In the genomic region with DNA sequence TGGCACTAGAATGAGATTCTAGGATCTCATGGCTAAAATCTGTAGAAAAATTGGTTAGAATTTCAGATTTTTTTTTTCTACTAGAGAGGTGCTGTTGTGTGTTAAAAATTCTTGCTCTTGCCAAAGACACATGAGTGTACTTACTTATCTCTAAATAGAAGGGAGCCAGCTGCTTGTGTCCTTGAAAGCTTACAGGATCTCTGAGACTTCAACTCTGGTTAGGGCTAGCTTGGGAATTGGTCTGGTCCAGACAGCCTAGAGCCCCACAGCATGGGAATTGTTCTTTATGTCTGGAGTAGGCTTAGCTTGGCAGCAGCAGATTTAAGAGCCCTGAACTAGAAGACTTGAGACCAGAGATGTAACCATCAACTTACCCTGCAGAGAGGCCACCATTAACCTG, we compare ENCODE assay signal across 12 cellular contexts. TPM values are rescaled to one million over a fixed set of nuclear protein-coding genes. Genes with fewer than 3 reads are reported as not detected.
DNase-seq lines count a peak whose midpoint lies in the region; ATAC-seq and TF ChIP-seq lines count a peak whose summit lies in the region.
"Had no signal": no experiment of that assay in that cellular context is flagged by ENCODE, and none has a peak within 500 bp of the region (broad histone marks: within the 10 kb centered on the region; RNA-seq: fewer than 3 reads in every experiment).

No MANE protein-coding gene starts in this region.

- H3K9me3 Mint-ChIP-seq in CD8-positive, alpha-beta memory T cell: no peaks in the 10 kb centered on the region

- POLR2A ChIA-PET in CD8-positive, alpha-beta memory T cell (lab: Charles Lee): no interaction called here
- POLR2A ChIA-PET in IMR-90 (lab: Charles Lee; ENCODE audit: unreplicated experiment): no interaction called here

- no peak for DNase-seq in CD8-positive, alpha-beta memory T cell
- DNase-seq in IMR-90: peak; percentile 64
- DNase-seq in astrocyte of the hippocampus (ENCODE audit: low read depth, low spot score): peak; percentile 10
- no peak for DNase-seq in left lung
- no peak for DNase-seq in D341Med (ENCODE audit: low spot score)
- no peak for DNase-seq in HuH-7.5 (ENCODE audit: low spot score)
- no peak for DNase-seq in effector CD8-positive, alpha-beta T cell (lab: John Stamatoyannopoulos, UW)
- DNase-seq: activated CD4-positive, alpha-beta T cell treated with anti-CD3 and anti-CD28 coated beads for 36 hours; NCI-H1417 treated with DMSO at 0.1 percent for 48 hours; NCI-H748 treated with DMSO at 0.1 percent for 48 hours; stimulated activated CD4-positive, alpha-beta T cell treated with anti-CD3 and anti-CD28 coated beads, Interleukin-4, amount 100 ng/mL, for 1 hour had no signal

- no peak for TF ChIP-seq POLR2A in IMR-90 (IDR thresholded peaks at IDR 0.05; ENCODE audit: low read depth, low read length)

- peaks cover 27 to 60% (median 50%) of the 10 kb centered on the region in 3 donors for H3K4me1 Mint-ChIP-seq in CD8-positive, alpha-beta memory T cell

- no peak overlapping the region for H4K5ac ChIP-seq in IMR-90 (ENCODE audit: low read depth, low read length)

- no peak overlapping the region for H3K56ac ChIP-seq in IMR-90 (ENCODE audit: extremely low read depth, insufficient read depth, low read length)

- CTCF ChIA-PET in CD8-positive, alpha-beta memory T cell (lab: Charles Lee): interaction anchor here (1.1 to 1.3 kb wide), 2 partner anchors 9 to 19 kb away, joined by 3 read pairs; no protein-coding TSS in a partner anchor
- CTCF ChIA-PET in IMR-90 (lab: Yijun Ruan, JAX): interaction anchor here (1.1 kb wide), 1 partner anchor 18 kb away, joined by 3 read pairs; no protein-coding TSS in a partner anchor

- H4K8ac ChIP-seq in IMR-90 (ENCODE audit: low read depth in 2 of 2, low read length in 2 of 2): no peak overlapping the region

- intact Hi-C loops in IMR-90 (cut with micrococcal nuclease): no loop called here
- intact Hi-C loops in left lung (cut with DNase I): no loop called here

- peaks cover 27% of the 10 kb centered on the region for H3K4me1 ChIP-seq in CD8-positive, alpha-beta memory T cell (ENCODE audit: insufficient read depth, low read length)
- H3K4me1 ChIP-seq in IMR-90 (ENCODE audit: control insufficient read depth, insufficient read depth, low read length) (peaks cover 4% of the 10 kb centered on the region; the same call in 1 of the 2 replicates), left lung (peaks cover 0 to 3% of the 10 kb centered on the region in 2 donors)

- H2BK120ac ChIP-seq in IMR-90 (ENCODE audit: low read depth, low read length): no peak overlapping the region

- no peak overlapping the region for H2BK15ac ChIP-seq in IMR-90 (ENCODE audit: low read depth, low read length)

- H3K27ac Mint-ChIP-seq in CD8-positive, alpha-beta memory T cell: peak overlapping the region in 6 of 8 donors; percentile 20 to 40 (median 28)

- H3K79me1 ChIP-seq in IMR-90 (ENCODE audit: low read depth in 1 of 2, low read length in 2 of 2): peaks cover 27 to 63% of the 10 kb centered on the region in 2 experiments; a peak in 3 of 4 replicates

- H4K91ac ChIP-seq in IMR-90 (ENCODE audit: insufficient read depth, low read depth, low read length): no peak overlapping the region

- peak; percentile 76 for ATAC-seq in IMR-90 (ENCODE audit: low read depth)
- ATAC-seq in left lung: peak; percentile 37
- ATAC-seq in GM18502 (IDR thresholded peaks at IDR 0.05; ENCODE audit: poor library complexity, unreplicated experiment): no peak
- ATAC-seq: activated CD4-positive, alpha-beta T cell treated with anti-CD3 and anti-CD28 coated beads for 36 hours had no signal

- no peak overlapping the region for H3K4me3 ChIP-seq in CD8-positive, alpha-beta memory T cell (ENCODE audit: low read length)
- H3K4me3 ChIP-seq in IMR-90 (ENCODE audit: insufficient read depth, low read depth, low read length) (no peak overlapping the region), left lung (no peak overlapping the region)

- no peaks in the 10 kb centered on the region for H3K9me3 ChIP-seq in CD8-positive, alpha-beta memory T cell (ENCODE audit: low read length)
- H3K9me3 ChIP-seq in IMR-90 (ENCODE audit: control insufficient read depth, insufficient read depth, low read length): no peaks in the 10 kb centered on the region
- no peaks in the 10 kb centered on the region for H3K9me3 ChIP-seq in left lung

- H2BK5ac ChIP-seq in IMR-90 (ENCODE audit: low read depth, low read length, poor library complexity, severe bottlenecking): no peak overlapping the region

- in situ Hi-C loops in IMR-90 (cut with MboI; ENCODE audit: low sequenced_read_pairs): no loop called here

- H3K4ac ChIP-seq in IMR-90 (ENCODE audit: low read depth, low read length): no peak overlapping the region

- H3K27me3 Mint-ChIP-seq in CD8-positive, alpha-beta memory T cell: no peaks in the 10 kb centered on the region
- H3K27me3 Mint-ChIP-seq: activated CD4-positive, alpha-beta T cell treated with anti-CD3 and anti-CD28 coated beads for 36 hours had no signal

- peaks cover 3% of the 10 kb centered on the region; the same call in 1 of the 2 replicates for H3K9me1 ChIP-seq in IMR-90 (ENCODE audit: insufficient read depth, low read length)

- peak overlapping the region; percentile 7; the same call in 1 of the 2 replicates for H3K14ac ChIP-seq in IMR-90 (replicated peaks; ENCODE audit: low read depth, low read length)

- 0 out of 2 replicates have a peak overlapping the region, but pooled peaks have one; percentile 11 for H3K23ac ChIP-seq in IMR-90 (ENCODE audit: low read depth, low read length)

- H4K20me1 ChIP-seq in IMR-90 (ENCODE audit: insufficient read depth, low read length): peaks cover 9% of the 10 kb centered on the region; the same call in 1 of the 2 replicates

- no peaks in the 10 kb centered on the region for H3K36me3 ChIP-seq in CD8-positive, alpha-beta memory T cell (ENCODE audit: insufficient read depth, low read length)
- H3K36me3 ChIP-seq in IMR-90 (ENCODE audit: control insufficient read depth, insufficient read depth, low read length): no peaks in the 10 kb centered on the region; the same call in 1 of the 2 replicates
- no peaks in the 10 kb centered on the region for H3K36me3 ChIP-seq in left lung

- H2AFZ ChIP-seq in IMR-90 (replicated peaks; ENCODE audit: low read length, poor library complexity): no peak overlapping the region

- H3K27me3 ChIP-seq in CD8-positive, alpha-beta memory T cell (ENCODE audit: insufficient read depth, low read length, poor library complexity, severe bottlenecking): no peaks in the 10 kb centered on the region
- H3K27me3 ChIP-seq in IMR-90 (ENCODE audit: control insufficient read depth, insufficient read depth, low read length): no peaks in the 10 kb centered on the region
- no peaks in the 10 kb centered on the region for H3K27me3 ChIP-seq in left lung

- H3K4me3 Mint-ChIP-seq in CD8-positive, alpha-beta memory T cell: no peak overlapping the region
- H3K4me3 Mint-ChIP-seq: activated CD4-positive, alpha-beta T cell treated with anti-CD3 and anti-CD28 coated beads for 36 hours had no signal

- H2AK9ac ChIP-seq in IMR-90 (replicated peaks; ENCODE audit: low read depth, low read length, poor library complexity): no peak overlapping the region

- no peak overlapping the region for H3K9ac ChIP-seq in IMR-90 (ENCODE audit: low read depth, low read length)

- TF ChIP-seq RAD21 in IMR-90 (IDR thresholded peaks at IDR 0.05; ENCODE audit: low read length): no peak

- peaks cover 0 to 46% (median 10%) of the 10 kb centered on the region in 3 donors for H3K36me3 Mint-ChIP-seq in CD8-positive, alpha-beta memory T cell

- H3K27ac ChIP-seq in CD8-positive, alpha-beta memory T cell (ENCODE audit: low read depth, low read length): no peak overlapping the region
- H3K27ac ChIP-seq in IMR-90 (ENCODE audit: insufficient read depth, low read length) (no peak overlapping the region), left lung (no peak overlapping the region)

- no peak overlapping the region for H2BK20ac ChIP-seq in IMR-90 (ENCODE audit: low read depth, low read length)

- H3K4me2 ChIP-seq in IMR-90 (ENCODE audit: low read depth, low read length): no peak overlapping the region

- dilution Hi-C loops in IMR-90 (cut with HindIII; ENCODE audit: low sequenced_read_pairs, unreplicated experiment): no loop called here

- H2AK5ac ChIP-seq in IMR-90 (ENCODE audit: low read depth, low read length): no peak overlapping the region

- H3K18ac ChIP-seq in IMR-90 (ENCODE audit: low read depth, low read length): no peak overlapping the region

- TF ChIP-seq CTCF in IMR-90 (conservative IDR thresholded peaks at IDR 0.05; ENCODE audit: low read depth, low read length) (no peak), left lung (IDR thresholded peaks at IDR 0.05) (no peak)

- BruUV-seq in IMR-90 (replicated peaks; lab: Mats Ljungman, UMichigan): no TSS peak

TF ChIP-seq in IMR-90, 13 proteins besides CTCF, POLR2A, EP300 and RAD21:
- TF ChIP-seq CEBPB (IDR thresholded peaks at IDR 0.05; ENCODE audit: low read depth, low read length) (0 out of 2 replicates have a peak, but pooled peaks have one; percentile 20), FOS (IDR thresholded peaks at IDR 0.05; ENCODE audit: low read depth, low read length) (no peak)

RNA-seq across cellular contexts. Expression of gene MACO1, which starts 37.3 kb away (rescaled TPM):
- total RNA-seq in CD8-positive, alpha-beta memory T cell: 10 to 100 TPM; 14.7 to 15.6 TPM
- polyA plus RNA-seq in CD8-positive, alpha-beta memory T cell: 7.5 TPM
- 12.7 and 18.1 TPM in 2 replicates for total RNA-seq in IMR-90 (2012; rRNA removed)
- polyA plus RNA-seq in IMR-90 (2012; rRNA removed): 6.8 TPM in 2 replicates
- 1.8 and 2.3 TPM in 2 replicates for polyA plus RNA-seq in IMR-90 (2012; cell fraction: cytosol; rRNA removed)
- polyA plus RNA-seq in IMR-90 (2012; cell fraction: nucleus; rRNA removed; ENCODE audit: low replicate concordance): 2.2 and 11.3 TPM in 2 replicates
- total RNA-seq in left lung: 10 to 100 TPM; 18.8 to 20.2 TPM

RNA-seq across cellular contexts. Expression of gene RHCE, which starts 47.4 kb away (rescaled TPM):
- under 1 TPM; 0.26 to 0.33 TPM for total RNA-seq in CD8-positive, alpha-beta memory T cell
- 0.18 TPM for polyA plus RNA-seq in CD8-positive, alpha-beta memory T cell
- total RNA-seq in IMR-90 (2012; rRNA removed) (0.54 and 0.56 TPM in 2 replicates), left lung (under 1 TPM in 1 of 2 donors, not detected in 1; 0.64 TPM)
- polyA plus RNA-seq in IMR-90 (2012; rRNA removed): 0.39 and 0.62 TPM in 2 replicates
- polyA plus RNA-seq in IMR-90 (2012; cell fraction: cytosol; rRNA removed): 0.70 and 1.3 TPM in 2 replicates
- 0.49 and 0.58 TPM in 2 replicates for polyA plus RNA-seq in IMR-90 (2012; cell fraction: nucleus; rRNA removed; ENCODE audit: low replicate concordance)

Comparison
In these comparisons a context has a peak if more than half of its experiments do, and no peak if none do; other contexts are left out.
1. DNase-seq: peak in IMR-90 (single experiment) and astrocyte of the hippocampus (single experiment); none in CD8-positive, alpha-beta memory T cell (0 of 5), left lung (0 of 2), D341Med (single experiment), HuH-7.5 (single experiment) and effector CD8-positive, alpha-beta T cell (single experiment).